In genomic region chr10:121926669-121927360, GRCh38 we compare ENCODE assay signal across 1 cellular context.
TF ChIP-seq lines count a peak whose summit lies in the region.

No MANE protein-coding gene starts in this region.

TF ChIP-seq in H1, 55 proteins besides CTCF, POLR2A, EP300 and RAD21 (continued from another document):
- TF ChIP-seq CHD7 (IDR thresholded peaks at IDR 0.05; ENCODE audit: insufficient replicate concordance, low read length) (no peak), GABPA (IDR thresholded peaks at IDR 0.05; ENCODE audit: borderline replicate concordance, insufficient read depth, low read length) (no peak), KDM4A (IDR thresholded peaks at IDR 0.05; ENCODE audit: low read depth, low read length, severe bottlenecking) (no peak), JUND (IDR thresholded peaks at IDR 0.05; ENCODE audit: low read length) (no peak)
TF ChIP-seq in H1: peak in this region for 0.
